ENCODE assay signal across 12 cellular contexts in the genomic region with DNA sequence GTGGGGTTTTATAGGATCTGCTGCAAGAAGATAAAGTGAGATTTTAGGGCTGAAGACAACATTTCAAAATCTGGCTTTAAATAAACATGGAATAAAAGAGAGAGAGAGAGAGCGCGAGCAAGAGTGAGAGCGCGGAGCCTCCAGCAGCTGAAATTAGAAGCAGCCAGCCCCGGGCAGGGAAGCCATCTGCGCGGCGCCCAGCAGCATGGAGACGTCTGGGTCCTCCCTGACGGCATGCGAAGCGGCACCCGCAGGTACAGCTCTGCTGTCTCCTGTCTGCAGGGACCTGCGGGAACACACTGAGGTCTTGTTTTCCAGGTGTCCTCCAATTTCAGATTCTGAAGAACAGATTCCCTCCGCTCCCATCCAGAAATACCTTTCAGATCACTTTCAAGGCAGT. TPM values are rescaled to one million over a fixed set of nuclear protein-coding genes. Genes with fewer than 3 reads are reported as not detected.
DNase-seq lines count a peak whose midpoint lies in the region; ATAC-seq and TF ChIP-seq lines count a peak whose summit lies in the region.
"Had no signal": no experiment of that assay in that cellular context is flagged by ENCODE, and none has a peak within 500 bp of the region (broad histone marks: within the 10 kb centered on the region; RNA-seq: fewer than 3 reads in every experiment).

No MANE protein-coding gene starts in this region.

- H3K18ac ChIP-seq in neuronal stem cell (ENCODE audit: low read length): no peak overlapping the region

- H3K27ac ChIP-seq in esophagus muscularis mucosa (replicated peaks in 1 of 4) (peak overlapping the region in 2 of 4 donors; percentile 59 to 70), neuronal stem cell (replicated peaks; ENCODE audit: low read length) (no peak overlapping the region)
- H3K27ac ChIP-seq: gastrocnemius medialis, tibial artery had no signal

- no peak for TF ChIP-seq EP300 in esophagus muscularis mucosa (IDR thresholded peaks at IDR 0.05)

- no peak overlapping the region for H3K4ac ChIP-seq in neuronal stem cell (ENCODE audit: low read length)

- H3K27me3 ChIP-seq in esophagus muscularis mucosa: peaks cover 0 to 17% (median 7%) of the 10 kb centered on the region in 4 donors
- no peaks in the 10 kb centered on the region for H3K27me3 ChIP-seq in neuronal stem cell (ENCODE audit: control insufficient read depth in 3 of 3, insufficient read depth in 3 of 3, low read depth in 1 of 3, low read length in 3 of 3)

- H2BK15ac ChIP-seq in neuronal stem cell (ENCODE audit: low read length): no peak overlapping the region

- intact Hi-C loops in esophagus muscularis mucosa (cut with DNase I): no loop called here

- ATAC-seq in GM18511 (IDR thresholded peaks at IDR 0.05; ENCODE audit: unreplicated experiment): no peak
- ATAC-seq: gastrocnemius medialis, GM23338 had no signal

- no peak overlapping the region for H2BK120ac ChIP-seq in neuronal stem cell (ENCODE audit: low read depth, low read length)

- no peak overlapping the region for H4K8ac ChIP-seq in neuronal stem cell (ENCODE audit: low read depth, low read length)

- no peak overlapping the region for H2AFZ ChIP-seq in neuronal stem cell (ENCODE audit: low read length)
- H2AFZ ChIP-seq: GM23338 had no signal

- H3K9me3 ChIP-seq in esophagus muscularis mucosa (no peaks in the 10 kb centered on the region), neuronal stem cell (replicated peaks in 1 of 2; ENCODE audit: control insufficient read depth in 2 of 2, insufficient read depth in 1 of 2, low read depth in 1 of 2, low read length in 2 of 2) (no peaks in the 10 kb centered on the region)
- H3K9me3 ChIP-seq: gastrocnemius medialis, tibial artery had no signal

- no peak for TF ChIP-seq CTCF in esophagus muscularis mucosa (IDR thresholded peaks at IDR 0.05)

- no peak overlapping the region for H3K4me2 ChIP-seq in neuronal stem cell (ENCODE audit: insufficient read depth, low read length, poor library complexity, severe bottlenecking)
- H3K4me2 ChIP-seq: GM23338 had no signal

- no peak overlapping the region for H2BK5ac ChIP-seq in neuronal stem cell (ENCODE audit: low read length)

- 35% methylated on average over 15 of the region's 15 CpGs for WGBS in esophagus muscularis mucosa
- WGBS in neuronal stem cell (ENCODE audit: extremely low coverage in 2 of 2, insufficient read length in 2 of 2, insufficient replicate concordance in 1 of 2), 2 donors: no CpG with 5 or more reads among the region's 15 CpGs

- no peak overlapping the region for H4K91ac ChIP-seq in neuronal stem cell (ENCODE audit: low read depth, low read length, poor library complexity)

- H3K4me1 ChIP-seq in esophagus muscularis mucosa: peaks cover 19 to 50% (median 44%) of the 10 kb centered on the region in 4 donors
- peaks cover 14 to 17% of the 10 kb centered on the region in 2 donors for H3K4me1 ChIP-seq in neuronal stem cell (ENCODE audit: control insufficient read depth in 2 of 2, insufficient read depth in 1 of 2, low read depth in 1 of 2, low read length in 2 of 2)

- no peak overlapping the region for H2BK12ac ChIP-seq in neuronal stem cell (ENCODE audit: low read length)

- H3K4me3 ChIP-seq in esophagus muscularis mucosa (peak overlapping the region in 3 of 4 donors; percentile 16 to 20 (median 18)), neuronal stem cell (ENCODE audit: low read length in 2 of 2) (no peak overlapping the region)
- H3K4me3 ChIP-seq: GM23338, tibial artery had no signal

- no peak overlapping the region for H3K23ac ChIP-seq in neuronal stem cell (ENCODE audit: low read depth, low read length, poor library complexity)

- H3K9ac ChIP-seq in neuronal stem cell (ENCODE audit: low read depth, low read length, poor library complexity): no peak overlapping the region

- H3K14ac ChIP-seq in neuronal stem cell (ENCODE audit: low read length): no peak overlapping the region

- H3K36me3 ChIP-seq in esophagus muscularis mucosa: peaks cover 0 to 15% (median 4%) of the 10 kb centered on the region in 4 donors
- peaks cover 5% of the 10 kb centered on the region in 2 donors for H3K36me3 ChIP-seq in neuronal stem cell (replicated peaks in 1 of 2; ENCODE audit: control insufficient read depth in 2 of 2, insufficient read depth in 2 of 2, low read length in 2 of 2)
- H3K36me3 ChIP-seq: gastrocnemius medialis, tibial artery had no signal

- peak overlapping the region; percentile 71 for H2AK5ac ChIP-seq in neuronal stem cell (ENCODE audit: low read depth, low read length)

- DNase-seq in DMS53 (lab: John Stamatoyannopoulos, UW) (peak; percentile 75), NCI-H146 treated with DMSO at 0.1 percent for 48 hours (lab: John Stamatoyannopoulos, UW; ENCODE audit: unreplicated experiment) (peak; percentile 26), esophagus muscularis mucosa (ENCODE audit: extremely low spot score) (no peak), neuronal stem cell (ENCODE audit: low spot score) (no peak), dermis blood vessel endothelial cell (no peak), NCI-H446 treated with DMSO at 0.1 percent for 48 hours (lab: John Stamatoyannopoulos, UW) (no peak)
- DNase-seq: activated CD4-positive, alpha-beta T cell treated with anti-CD3 and anti-CD28 coated beads for 48 hours; activated naive CD4-positive, alpha-beta T cell; gastrocnemius medialis; tibial artery had no signal

- peaks cover under 1% of the 10 kb centered on the region for H3K79me1 ChIP-seq in neuronal stem cell (ENCODE audit: low read depth, low read length)

- no peak for TF ChIP-seq POLR2A in esophagus muscularis mucosa (IDR thresholded peaks at IDR 0.05; ENCODE audit: low read depth)

RNA-seq across cellular contexts. Expression of gene BAIAP2, which starts 7.9 kb away (rescaled TPM):
- total RNA-seq in esophagus muscularis mucosa (10 to 100 TPM; 31.1 to 54.5 (median 36.7) TPM), dermis blood vessel endothelial cell (27.7 and 53.9 TPM in 2 replicates)
- polyA plus RNA-seq in neuronal stem cell (2013, experiment 1 of 2): 30.9 TPM
- 31.6 TPM for polyA plus RNA-seq in neuronal stem cell (2013, experiment 2 of 2)

RNA-seq across cellular contexts. Expression of gene CHMP6, which starts 35.4 kb away (rescaled TPM):
- total RNA-seq in esophagus muscularis mucosa: 10 to 100 TPM; 17.6 to 29.2 (median 25.8) TPM
- 14.3 TPM for polyA plus RNA-seq in neuronal stem cell (2013, experiment 1 of 2)
- polyA plus RNA-seq in neuronal stem cell (2013, experiment 2 of 2): 13.1 TPM
- total RNA-seq in dermis blood vessel endothelial cell: 19.2 and 28.6 TPM in 2 replicates

Comparison
In these comparisons a context has a peak if more than half of its experiments do, and no peak if none do; other contexts are left out.
1. DNase-seq: peak in DMS53 (single experiment) and NCI-H146 treated with DMSO at 0.1 percent for 48 hours (single experiment); none in esophagus muscularis mucosa (single experiment), neuronal stem cell (single experiment), dermis blood vessel endothelial cell (single experiment) and NCI-H446 treated with DMSO at 0.1 percent for 48 hours (single experiment).
2. H3K4me3 ChIP-seq: peak in esophagus muscularis mucosa (3 of 4); none in neuronal stem cell (0 of 2).